In genomic region chr9:72424131-72424530, GRCh38 we compare ENCODE assay signal across 16 cellular contexts.
"Had no signal": no experiment of that assay in that cellular context is flagged by ENCODE, and none has a peak within 500 bp of the region (broad histone marks: within the 10 kb centered on the region; RNA-seq: fewer than 3 reads in every experiment).

No MANE protein-coding gene starts in this region.

- H3K27me3 ChIP-seq: body of pancreas, heart left ventricle, sigmoid colon, transverse colon had no signal

- DNase-seq: activated CD4-positive, alpha-beta T cell treated with anti-CD3 and anti-CD28 coated beads, Interleukin-2, amount 50 U/mL, for 4 hours; activated CD4-positive, CD25-positive, alpha-beta regulatory T cell treated with anti-CD3 and anti-CD28 coated beads, Interleukin-2, amount 50 U/mL, for 72 hours; activated CD8-positive, alpha-beta memory T cell treated with anti-CD3 and anti-CD28 coated beads, Interleukin-2, amount 10 ng/mL, durations not matched to agents 7 days and 5 days; activated effector memory CD4-positive, alpha-beta T cell treated with Interleukin-2 at 50 U/mL for 16 hours; activated T-cell treated with anti-CD3 and anti-CD28 coated beads, Interleukin-2, amount 50 U/mL, for 24 hours; amniotic stem cell; body of pancreas; central memory CD4-positive, alpha-beta T cell; effector memory CD4-positive, alpha-beta T cell; heart left ventricle; sigmoid colon; stimulated activated CD4-positive, alpha-beta T cell treated with anti-CD3 and anti-CD28 coated beads, Interleukin-2, amount 100 ng/mL, for 24 hours; stimulated activated naive CD4-positive, alpha-beta T cell; transverse colon had no signal

- H3K27ac ChIP-seq: body of pancreas, sigmoid colon, transverse colon had no signal

- H3K4me1 ChIP-seq: body of pancreas, sigmoid colon, transverse colon had no signal

- H3K9me3 ChIP-seq: body of pancreas, heart left ventricle, sigmoid colon, transverse colon had no signal

- H3K4me3 ChIP-seq: body of pancreas, coronary artery, heart left ventricle, sigmoid colon, transverse colon had no signal

- ATAC-seq: activated CD8-positive, alpha-beta memory T cell treated with anti-CD3 and anti-CD28 coated beads, Interleukin-2, amount 10 ng/mL, durations not matched to agents 7 days and 5 days; activated naive CD4-positive, alpha-beta T cell treated with anti-CD3 and anti-CD28 coated beads, Interleukin-2, amount 50 U/mL, for 72 hours; body of pancreas had no signal

- H3K36me3 ChIP-seq: heart left ventricle, sigmoid colon, transverse colon had no signal
